ENCODE assay signal across 25 cellular contexts in the genomic region with DNA sequence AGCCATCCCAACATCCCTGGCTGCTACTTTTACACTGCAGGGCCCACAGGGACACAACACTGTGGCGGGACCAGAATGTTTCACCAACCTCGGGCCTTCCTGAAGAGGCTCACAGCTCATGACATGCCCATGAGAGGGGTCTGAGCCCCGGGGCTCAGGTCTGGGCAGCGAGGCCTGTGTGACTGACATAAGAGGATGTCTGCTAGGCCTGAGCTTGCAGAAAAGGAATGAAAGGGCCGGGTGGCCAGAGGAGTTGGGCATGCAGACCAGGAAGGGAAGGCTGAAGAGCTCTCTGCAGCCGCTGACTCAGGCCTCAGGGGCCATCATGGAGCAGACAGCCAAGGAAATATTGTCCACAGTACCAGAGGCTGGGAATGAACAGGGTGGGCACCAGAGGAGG. TPM values are rescaled to one million over a fixed set of nuclear protein-coding genes. Genes with fewer than 3 reads are reported as not detected.
A peak's percentile ranks its signal among the peaks of the same experiment; 100 is the strongest.
DNase-seq lines count a peak whose midpoint lies in the region; ATAC-seq, FAIRE-seq and TF ChIP-seq lines count a peak whose summit lies in the region.
"Had no signal": no experiment of that assay in that cellular context is flagged by ENCODE, and none has a peak within 500 bp of the region (broad histone marks: within the 10 kb centered on the region; RNA-seq: fewer than 3 reads in every experiment).

No MANE protein-coding gene starts in this region.

- peak overlapping the region; percentile 86 for H2AK5ac ChIP-seq in neuronal stem cell (ENCODE audit: low read depth, low read length)

- no peak overlapping the region for H2BK5ac ChIP-seq in neuronal stem cell (ENCODE audit: low read length)

- no peak overlapping the region for H3K4me3 ChIP-seq in left lung
- no peak overlapping the region for H3K4me3 ChIP-seq in neuronal stem cell (ENCODE audit: low read length in 2 of 2)
- H3K4me3 ChIP-seq: GM23338 had no signal

- H3K36me3 ChIP-seq in left lung (no peaks in the 10 kb centered on the region), neuronal stem cell (replicated peaks in 1 of 2; ENCODE audit: control insufficient read depth in 2 of 2, insufficient read depth in 2 of 2, low read length in 2 of 2) (no peaks in the 10 kb centered on the region)

- no peak overlapping the region for H2BK120ac ChIP-seq in neuronal stem cell (ENCODE audit: low read depth, low read length)

- H3K4me1 ChIP-seq in left lung (peaks cover 0 to 7% of the 10 kb centered on the region in 2 donors), neuronal stem cell (ENCODE audit: control insufficient read depth in 2 of 2, insufficient read depth in 1 of 2, low read depth in 1 of 2, low read length in 2 of 2) (peaks cover 0 to 8% of the 10 kb centered on the region in 2 donors)
- H3K4me1 ChIP-seq: Caco-2 had no signal

- WGBS in neuronal stem cell (ENCODE audit: extremely low coverage in 2 of 2, insufficient read length in 2 of 2, insufficient replicate concordance in 1 of 2), 2 donors: no CpG with 5 or more reads among the region's 6 CpGs

- H2BK15ac ChIP-seq in neuronal stem cell (ENCODE audit: low read length): peak overlapping the region; percentile 76

- peak; percentile 23 for FAIRE-seq in HTR-8/SVneo (lab: Jason Lieb, UNC)
- FAIRE-seq: D721Med, G401.6, GM12892, GM19239 had no signal

- H3K9ac ChIP-seq in neuronal stem cell (ENCODE audit: low read depth, low read length, poor library complexity): no peak overlapping the region

- H3K79me1 ChIP-seq in neuronal stem cell (ENCODE audit: low read depth, low read length): no peaks in the 10 kb centered on the region

- ATAC-seq in left lung (peak; percentile 11), GM21381 (IDR thresholded peaks at IDR 0.05; ENCODE audit: unreplicated experiment) (no peak), GM21737 (IDR thresholded peaks at IDR 0.05; ENCODE audit: unreplicated experiment) (no peak)
- ATAC-seq: CD8-positive, alpha-beta T cell; GM23338; HCT116 had no signal

- no peak overlapping the region for H4K91ac ChIP-seq in neuronal stem cell (ENCODE audit: low read depth, low read length, poor library complexity)

- no peak overlapping the region for H3K27ac ChIP-seq in left lung
- H3K27ac ChIP-seq in neuronal stem cell (replicated peaks; ENCODE audit: low read length): no peak overlapping the region

- intact Hi-C loops in left lung (cut with DNase I): no loop called here

- H2AFZ ChIP-seq in neuronal stem cell (ENCODE audit: low read length): no peak overlapping the region
- H2AFZ ChIP-seq: GM23338 had no signal

- H4K8ac ChIP-seq in neuronal stem cell (ENCODE audit: low read depth, low read length): no peak overlapping the region

- no peak overlapping the region for H3K4ac ChIP-seq in neuronal stem cell (ENCODE audit: low read length)

- no peak overlapping the region for H3K23ac ChIP-seq in neuronal stem cell (ENCODE audit: low read depth, low read length, poor library complexity)

- DNase-seq in HTR-8/SVneo (ENCODE audit: insufficient read length, low spot score) (no peak), left lung (no peak), neuronal stem cell (ENCODE audit: low spot score) (no peak), CD1c-positive myeloid dendritic cell (ENCODE audit: extremely low spot score) (no peak)
- DNase-seq in stimulated activated CD4-positive, alpha-beta T cell treated with anti-CD3 and anti-CD28 coated beads, Interleukin-12 subunit alpha, Interleukin-12 subunit beta, amount 100 ng/mL, for 4 hours: no peak
- DNase-seq: C1 segment of cervical spinal cord; Caco-2; CD4-positive, CD25-positive, alpha-beta regulatory T cell; CD8-positive, alpha-beta T cell; DMS 273 treated with DMSO at 0.1 percent for 48 hours; DMS79 treated with DMSO at 0.1 percent for 48 hours; H9 had no signal

- H3K27me3 ChIP-seq in left lung (peaks cover 4 to 60% of the 10 kb centered on the region in 2 donors), neuronal stem cell (ENCODE audit: control insufficient read depth in 3 of 3, insufficient read depth in 3 of 3, low read depth in 1 of 3, low read length in 3 of 3) (peaks cover 0 to 68% (median 7%) of the 10 kb centered on the region in 3 experiments)

- H3K18ac ChIP-seq in neuronal stem cell (ENCODE audit: low read length): peak overlapping the region; percentile 81

- H3K9me3 ChIP-seq in left lung (no peaks in the 10 kb centered on the region), neuronal stem cell (replicated peaks in 1 of 2; ENCODE audit: control insufficient read depth in 2 of 2, insufficient read depth in 1 of 2, low read depth in 1 of 2, low read length in 2 of 2) (no peaks in the 10 kb centered on the region)
- H3K9me3 ChIP-seq: Caco-2 had no signal

- no peak overlapping the region for H3K4me2 ChIP-seq in neuronal stem cell (ENCODE audit: insufficient read depth, low read length, poor library complexity, severe bottlenecking)
- H3K4me2 ChIP-seq: GM23338 had no signal

- H3K14ac ChIP-seq in neuronal stem cell (ENCODE audit: low read length): no peak overlapping the region

- no peak for TF ChIP-seq CTCF in left lung (IDR thresholded peaks at IDR 0.05)

- no peak overlapping the region for H2BK12ac ChIP-seq in neuronal stem cell (ENCODE audit: low read length)

RNA-seq across cellular contexts. Expression of a gene that starts 18.3 kb away (rescaled TPM):
- total RNA-seq in left lung: not detected
- 0.53 TPM for polyA plus RNA-seq in neuronal stem cell (2013, experiment 1 of 2)
- 0.50 TPM for polyA plus RNA-seq in neuronal stem cell (2013, experiment 2 of 2)
- total RNA-seq: A172; A673; Caco-2; CD4-positive, CD25-positive, alpha-beta regulatory T cell; CD8-positive, alpha-beta T cell; Daoy; H4; H9 had no signal
- polyA plus RNA-seq: BJ had no signal
